ENCODE assay signal across 1 cellular context in genomic region chr22:43812890-43813289, GRCh38.
TF ChIP-seq lines count a peak whose summit lies in the region.

No MANE protein-coding gene starts in this region.

TF ChIP-seq in HCT116, 20 proteins besides CTCF, POLR2A, EP300 and RAD21 (continued from another document):
- TF ChIP-seq EZH2phosphoT487 (IDR thresholded peaks at IDR 0.05; ENCODE audit: borderline replicate concordance) (no peak), CEBPB (IDR thresholded peaks at IDR 0.05; ENCODE audit: low read depth) (no peak), SIN3A (IDR thresholded peaks at IDR 0.05; ENCODE audit: low read depth) (no peak)
